12 cellular contexts compared by ENCODE assay signal in genomic region chr2:101912545-101912944, GRCh38.
DNase-seq lines count a peak whose midpoint lies in the region; ATAC-seq and TF ChIP-seq lines count a peak whose summit lies in the region.
"Had no signal": no experiment of that assay in that cellular context is flagged by ENCODE, and none has a peak within 500 bp of the region (broad histone marks: within the 10 kb centered on the region; RNA-seq: fewer than 3 reads in every experiment).

No MANE protein-coding gene starts in this region.

- no peak overlapping the region for H3K4me3 Mint-ChIP-seq in Caco-2 (ENCODE audit: unreplicated experiment)

- H3K27me3 ChIP-seq in A673 (replicated peaks; ENCODE audit: insufficient read depth, low read depth, low read length, poor library complexity) (peaks cover 10% of the 10 kb centered on the region), Caco-2 (replicated peaks; ENCODE audit: control insufficient read depth, insufficient read depth, low read length) (no peaks in the 10 kb centered on the region)
- H3K27me3 ChIP-seq: body of pancreas had no signal

- no peaks in the 10 kb centered on the region for H3K4me1 Mint-ChIP-seq in Caco-2 (ENCODE audit: low read depth, unreplicated experiment)

- intact Hi-C loops in A673 (cut with micrococcal nuclease; ENCODE audit: unreplicated experiment) (no loop called here), Caco-2 (cut with micrococcal nuclease; ENCODE audit: unreplicated experiment) (no loop called here)

- no peaks in the 10 kb centered on the region for H3K4me1 ChIP-seq in A673 (ENCODE audit: insufficient read depth, low read length, poor library complexity, severe bottlenecking)
- no peaks in the 10 kb centered on the region for H3K4me1 ChIP-seq in Caco-2
- H3K4me1 ChIP-seq: body of pancreas had no signal

- no TSS peak for BruUV-seq in A673 (replicated peaks; lab: Mats Ljungman, UMichigan)
- BruUV-seq in Caco-2 (replicated peaks; lab: Mats Ljungman, UMichigan) = no TSS peak

- DNase-seq in RPMI8226 (peak; percentile 8), A673 (ENCODE audit: low spot score) (no peak), Caco-2 (no peak), T1000 (lab: John Stamatoyannopoulos, UW) (no peak), H4 (ENCODE audit: low spot score) (no peak)
- DNase-seq: body of pancreas; foreskin melanocyte; naive thymus-derived CD8-positive, alpha-beta T cell had no signal

- TF ChIP-seq CTCF in A673 (conservative IDR thresholded peaks at IDR 0.05; ENCODE audit: low read depth, low read length) = no peak
- no peak for TF ChIP-seq CTCF in Caco-2 (IDR thresholded peaks at IDR 0.05; ENCODE audit: insufficient read depth in 1 of 2, low read depth in 1 of 2, low read length in 1 of 2, severe bottlenecking in 1 of 2, unreplicated experiment in 1 of 2)

- peaks cover 11% of the 10 kb centered on the region for H3K9me3 ChIP-seq in A673 (ENCODE audit: low read depth, low read length, poor library complexity, severe bottlenecking)
- peaks cover 4% of the 10 kb centered on the region; the same call in 1 of the 2 replicates for H3K9me3 ChIP-seq in Caco-2

- POLR2A ChIA-PET in A673 (lab: Charles Lee; ENCODE audit: low non-redundant PET) = no interaction called here
- POLR2A ChIA-PET in Caco-2 (lab: Charles Lee) = no interaction called here

- H3K36me3 ChIP-seq in A673 (ENCODE audit: insufficient read depth, low read length, poor library complexity, severe bottlenecking) (no peaks in the 10 kb centered on the region), Caco-2 (ENCODE audit: control insufficient read depth, insufficient read depth, low read length) (no peaks in the 10 kb centered on the region)

- H3K27ac ChIP-seq in A673 (ENCODE audit: low read depth, low read length, poor library complexity, severe bottlenecking) = no peak overlapping the region
- H3K27ac ChIP-seq: body of pancreas, VCaP had no signal

- ATAC-seq in GM18505 (IDR thresholded peaks at IDR 0.05; ENCODE audit: unreplicated experiment) (peak; percentile 97), GM19455 (IDR thresholded peaks at IDR 0.05; ENCODE audit: unreplicated experiment) (peak; percentile 73), HG03066 (IDR thresholded peaks at IDR 0.05; ENCODE audit: low read depth, unreplicated experiment) (peak; percentile 92)
- ATAC-seq: body of pancreas; naive thymus-derived CD8-positive, alpha-beta T cell had no signal

- no peaks in the 10 kb centered on the region for H3K27me3 Mint-ChIP-seq in Caco-2 (ENCODE audit: insufficient read depth, unreplicated experiment)

- H3K27ac Mint-ChIP-seq in Caco-2 (ENCODE audit: unreplicated experiment) = no peak overlapping the region
- H3K27ac Mint-ChIP-seq: naive thymus-derived CD8-positive, alpha-beta T cell had no signal

- H3K4me3 ChIP-seq in A673 (ENCODE audit: low read depth, low read length, poor library complexity, severe bottlenecking) (no peak overlapping the region), Caco-2 (ENCODE audit: low read depth, low read length) (no peak overlapping the region)
- H3K4me3 ChIP-seq: body of pancreas had no signal

- H3K36me3 Mint-ChIP-seq in Caco-2 (ENCODE audit: insufficient read depth, unreplicated experiment) = peaks cover 13% of the 10 kb centered on the region

- CTCF ChIA-PET in A673 (lab: Charles Lee) (no interaction called here), Caco-2 (lab: Charles Lee) (no interaction called here)

- H3K9me3 Mint-ChIP-seq in Caco-2 (ENCODE audit: unreplicated experiment) = peaks cover 35% of the 10 kb centered on the region

- TF ChIP-seq POLR2A in GM18505 (IDR thresholded peaks at IDR 0.05; ENCODE audit: borderline replicate concordance, extremely low read depth, insufficient read depth, insufficient read length) = no peak
